Comparison of ENCODE assay signal across 11 cellular contexts in genomic region chr17:77572065-77572601, GRCh38.
DNase-seq lines count a peak whose midpoint lies in the region; ATAC-seq and TF ChIP-seq lines count a peak whose summit lies in the region.
"Had no signal": no experiment of that assay in that cellular context is flagged by ENCODE, and none has a peak within 500 bp of the region (broad histone marks: within the 10 kb centered on the region; RNA-seq: fewer than 3 reads in every experiment).

No MANE protein-coding gene starts in this region.

- H3K4me1 Mint-ChIP-seq in stimulated activated naive CD8-positive, alpha-beta T cell treated with anti-CD3 and anti-CD28 coated beads, Interleukin-15, Interleukin-2, amounts not matched to agents 100 ng/mL and 50 ng/mL, for 24 hours (ENCODE audit: low read depth), result peaks cover 12% of the 10 kb centered on the region

- H3K4me1 ChIP-seq in muscle layer of colon (ENCODE audit: insufficient read depth, low read length) (peaks cover 7% of the 10 kb centered on the region), vagina (peaks cover 11% of the 10 kb centered on the region)

- H3K9me3 ChIP-seq in muscle layer of colon (ENCODE audit: low read length) (no peaks in the 10 kb centered on the region), vagina (no peaks in the 10 kb centered on the region)

- H3K27ac ChIP-seq in dorsolateral prefrontal cortex, result peak overlapping the region in 58 of 59 donors; percentile 26 to 89 (median 77)
- H3K27ac ChIP-seq in muscle layer of colon (ENCODE audit: low read depth, low read length), result no peak overlapping the region
- no peak overlapping the region for H3K27ac ChIP-seq in vagina

- peaks cover 13% of the 10 kb centered on the region for H3K27me3 Mint-ChIP-seq in stimulated activated naive CD8-positive, alpha-beta T cell treated with anti-CD3 and anti-CD28 coated beads, Interleukin-15, Interleukin-2, amounts not matched to agents 100 ng/mL and 50 ng/mL, for 24 hours

- no peaks in the 10 kb centered on the region for H3K36me3 Mint-ChIP-seq in stimulated activated naive CD8-positive, alpha-beta T cell treated with anti-CD3 and anti-CD28 coated beads, Interleukin-15, Interleukin-2, amounts not matched to agents 100 ng/mL and 50 ng/mL, for 24 hours (ENCODE audit: low read depth)

- H3K27me3 ChIP-seq in dorsolateral prefrontal cortex (peaks cover 0 to 4% (median 0%) of the 10 kb centered on the region in 45 donors), muscle layer of colon (ENCODE audit: control insufficient read depth in 1 of 2, insufficient read depth in 2 of 2, low read length in 2 of 2) (no peaks in the 10 kb centered on the region), vagina (no peaks in the 10 kb centered on the region)

- no peak overlapping the region for H3K27ac Mint-ChIP-seq in stimulated activated naive CD8-positive, alpha-beta T cell treated with anti-CD3 and anti-CD28 coated beads, Interleukin-15, Interleukin-2, amounts not matched to agents 100 ng/mL and 50 ng/mL, for 24 hours

- intact Hi-C loops in dorsolateral prefrontal cortex (cut with DNase I), result no loop called here
- intact Hi-C loops in vagina (cut with DNase I), result no loop called here

- no peaks in the 10 kb centered on the region for H3K36me3 ChIP-seq in muscle layer of colon (ENCODE audit: insufficient read depth, low read length)
- H3K36me3 ChIP-seq in vagina, result no peaks in the 10 kb centered on the region

- ATAC-seq in stimulated activated naive CD8-positive, alpha-beta T cell treated with anti-CD3 and anti-CD28 coated beads, Interleukin-15, Interleukin-2, amounts not matched to agents 100 U/mL and 50 U/mL, for 24 hours, result no peak
- ATAC-seq in HG02884 (IDR thresholded peaks at IDR 0.05; ENCODE audit: unreplicated experiment) (no peak), GM19455 (IDR thresholded peaks at IDR 0.05; ENCODE audit: unreplicated experiment) (no peak)

- TF ChIP-seq POLR2A in vagina (IDR thresholded peaks at IDR 0.05), result no peak

- H3K9ac ChIP-seq in muscle layer of colon (ENCODE audit: low read length), result no peak overlapping the region

- DNase-seq in stimulated activated naive CD8-positive, alpha-beta T cell treated with anti-CD3 and anti-CD28 coated beads, Interleukin-15, Interleukin-2, amounts not matched to agents 100 U/mL and 50 U/mL, for 24 hours, result no peak
- DNase-seq in dorsolateral prefrontal cortex (peak in 6 of 10 donors; percentile 35 to 64 (median 54)), vagina (ENCODE audit: extremely low spot score in 2 of 2) (no peak), NCI-H226 (no peak)
- DNase-seq: activated CD8-positive, alpha-beta memory T cell treated with anti-CD3 and anti-CD28 coated beads for 24 hours; HCEC 1CT; NCI-H1436 treated with DMSO at 0.1 percent for 48 hours had no signal

- TF ChIP-seq CTCF in dorsolateral prefrontal cortex (IDR thresholded peaks at IDR 0.05 in 54 of 56, conservative IDR thresholded peaks at IDR 0.05 in 2 of 56; ENCODE audit: low read depth in 1 of 56, partially characterized antibody in 56 of 56) (no peak), vagina (IDR thresholded peaks at IDR 0.05) (no peak)

- peak overlapping the region; percentile 65 for H3K4me3 Mint-ChIP-seq in stimulated activated naive CD8-positive, alpha-beta T cell treated with anti-CD3 and anti-CD28 coated beads, Interleukin-15, Interleukin-2, amounts not matched to agents 100 ng/mL and 50 ng/mL, for 24 hours

- H3K9me3 Mint-ChIP-seq in stimulated activated naive CD8-positive, alpha-beta T cell treated with anti-CD3 and anti-CD28 coated beads, Interleukin-15, Interleukin-2, amounts not matched to agents 100 ng/mL and 50 ng/mL, for 24 hours, result no peaks in the 10 kb centered on the region

- H3K4me3 ChIP-seq in dorsolateral prefrontal cortex, result peak overlapping the region in 56 of 59 donors; percentile 3 to 61 (median 44)
- peak overlapping the region; percentile 27 to 55 for H3K4me3 ChIP-seq in muscle layer of colon (ENCODE audit: low read depth in 1 of 2, low read length in 2 of 2)
- H3K4me3 ChIP-seq in vagina, result peak overlapping the region; percentile 17 to 42

Comparison
In these comparisons a context has a peak if more than half of its experiments do, and no peak if none do; other contexts are left out.
1. DNase-seq: peak in dorsolateral prefrontal cortex (6 of 10); none in stimulated activated naive CD8-positive, alpha-beta T cell treated with anti-CD3 and anti-CD28 coated beads, Interleukin-15, Interleukin-2, amounts not matched to agents 100 U/mL and 50 U/mL, for 24 hours (single experiment), vagina (0 of 2) and NCI-H226 (single experiment).
2. H3K27ac ChIP-seq: peak in dorsolateral prefrontal cortex (58 of 59); none in muscle layer of colon (single experiment) and vagina (single experiment).
3. Peak in every context shown above with its lines, with median percentiles within 50 percentile points of each other: H3K4me3 ChIP-seq.